ENCODE assay signal across 22 cellular contexts in genomic region chr13:59367467-59367866, GRCh38.
"Had no signal": no experiment of that assay in that cellular context is flagged by ENCODE, and none has a peak within 500 bp of the region (broad histone marks: within the 10 kb centered on the region; RNA-seq: fewer than 3 reads in every experiment).

No MANE protein-coding gene starts in this region.

- H3K36me3 ChIP-seq: colonic mucosa, esophagus muscularis mucosa, gastroesophageal sphincter, heart left ventricle, left lung, lower lobe of right lung had no signal

- DNase-seq: cerebellar nuclear complex; colonic mucosa; cortex of kidney; effector CD8-positive, alpha-beta T cell; effector memory CD8-positive, alpha-beta T cell; endodermal cell; foreskin keratinocyte; heart left ventricle; hypothalamus; immature natural killer cell; islet precursor cell; kidney; kidney glomerular epithelial cell; left lung; lower lobe of right lung; mesenchymal stem cell; mucosa of descending colon had no signal

- H3K9me3 ChIP-seq: colonic mucosa, esophagus muscularis mucosa, gastroesophageal sphincter, heart left ventricle, left lung, lower lobe of right lung, mucosa of descending colon had no signal

- H3K27ac ChIP-seq: colonic mucosa, esophagus muscularis mucosa, foreskin keratinocyte, gastroesophageal sphincter, hepatocyte had no signal

- H3K4me1 ChIP-seq: colonic mucosa, foreskin keratinocyte, left lung had no signal

- ATAC-seq: effector memory CD8-positive, alpha-beta T cell; foreskin keratinocyte; gastroesophageal sphincter; left lung; mucosa of descending colon had no signal

- H3K4me3 ChIP-seq: colonic mucosa, esophagus muscularis mucosa, gastroesophageal sphincter, heart left ventricle, hepatocyte, left lung, lower lobe of right lung, mucosa of descending colon had no signal

- H3K27me3 ChIP-seq: colonic mucosa, esophagus muscularis mucosa, foreskin keratinocyte, gastroesophageal sphincter, heart left ventricle, hepatocyte, left lung had no signal

- FAIRE-seq: endometrium, frontal cortex, kidney had no signal
